ENCODE assay signal across 8 cellular contexts in the genomic region with DNA sequence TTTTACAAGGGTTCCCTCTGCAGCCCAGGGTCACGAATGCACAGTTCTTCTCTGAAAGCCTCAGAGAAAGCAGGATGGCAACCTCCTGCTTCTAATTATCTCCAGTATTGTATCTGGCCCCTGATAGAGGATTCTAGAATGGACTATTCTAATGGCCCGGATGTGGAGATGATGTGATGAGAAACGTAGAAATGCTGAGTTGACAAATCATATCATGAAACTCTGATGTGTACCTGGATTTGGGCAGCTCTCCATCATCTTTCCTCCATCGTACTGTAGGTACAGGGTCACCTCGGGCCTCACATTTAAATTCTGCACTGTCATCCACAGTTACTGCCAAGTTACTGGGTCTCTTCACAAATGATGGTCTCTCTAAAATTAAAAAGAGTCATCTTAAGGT.
"Had no signal": no experiment of that assay in that cellular context is flagged by ENCODE, and none has a peak within 500 bp of the region (broad histone marks: within the 10 kb centered on the region; RNA-seq: fewer than 3 reads in every experiment).

No MANE protein-coding gene starts in this region.

- H3K4me2 ChIP-seq: GM23338, KMS-11 had no signal

- FAIRE-seq: HTR-8/SVneo had no signal

- H3K4me3 Mint-ChIP-seq: GM23338, HFFc6 had no signal

- H3K9me3 ChIP-seq: HAP-1 had no signal

- H3K9me3 Mint-ChIP-seq: GM23338, HFFc6 had no signal

- H3K27ac Mint-ChIP-seq: HFFc6 had no signal

- H3K4me3 ChIP-seq: GM23338, HAP-1 had no signal

- H2AFZ ChIP-seq: GM23338 had no signal

- H3K27ac ChIP-seq: KMS-11 had no signal

- DNase-seq: H7, HFFc6, KBM-7 had no signal

- H3K9ac ChIP-seq: KMS-11 had no signal

- ATAC-seq: GM23338, HCT116 had no signal
